In the genomic region with DNA sequence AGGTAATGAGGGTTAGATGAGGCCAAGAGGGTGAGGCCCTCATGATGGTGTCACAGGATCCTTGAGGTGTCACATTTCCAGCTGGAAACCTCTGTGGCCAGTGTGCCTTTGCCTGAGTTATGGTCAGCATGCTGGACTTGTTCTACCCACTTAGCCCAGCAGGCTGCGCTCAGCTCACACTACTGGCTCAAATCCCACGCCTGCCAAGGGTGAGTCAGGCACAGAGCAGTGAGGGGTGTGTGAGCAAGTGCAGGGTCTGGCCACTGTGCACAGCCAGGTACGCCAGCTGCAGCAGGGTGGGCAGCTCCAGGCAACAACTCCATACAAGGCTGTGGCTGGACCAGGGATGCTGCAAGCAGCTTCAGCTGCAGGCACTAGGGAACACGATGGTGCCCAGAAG, we compare ENCODE assay signal across 8 cellular contexts.
DNase-seq lines count a peak whose midpoint lies in the region; ATAC-seq and TF ChIP-seq lines count a peak whose summit lies in the region.

No MANE protein-coding gene starts in this region.

- WGBS in upper lobe of left lung, 2 donors: 60 to 69% methylated on average over 1 to 4 of the region's 4 CpGs

- no peaks in the 10 kb centered on the region for H3K4me1 ChIP-seq in upper lobe of left lung

- no peak overlapping the region for H3K4me3 ChIP-seq in upper lobe of left lung

- H3K27ac Mint-ChIP-seq in CD4-positive, alpha-beta T cell: no peak overlapping the region

- peak; percentile 84 for DNase-seq in SK-MEL-5 (ENCODE audit: low read depth, low spot score)
- DNase-seq in iPS DF 4.7 (ENCODE audit: extremely low read depth, low spot score): peak; percentile 49
- DNase-seq in upper lobe of left lung: peak in 1 of 2 donors; percentile 23
- DNase-seq in activated effector memory CD4-positive, alpha-beta T cell treated with Interleukin-2 at 50 U/mL for 16 hours: no peak
- no peak for DNase-seq in CD4-positive, alpha-beta T cell

- no peaks in the 10 kb centered on the region for H3K4me1 Mint-ChIP-seq in CD4-positive, alpha-beta T cell (ENCODE audit: low read depth)

- intact Hi-C loops in CD4-positive, alpha-beta T cell (cut with DNase I, micrococcal nuclease): no loop called here

- no peaks in the 10 kb centered on the region for H3K27me3 ChIP-seq in upper lobe of left lung
- no peaks in the 10 kb centered on the region for H3K27me3 ChIP-seq in CD4-positive, alpha-beta T cell (ENCODE audit: control insufficient read depth, insufficient read depth, low read length)

- peak; percentile 68 for ATAC-seq in GM18868 (IDR thresholded peaks at IDR 0.05; ENCODE audit: unreplicated experiment)
- peak; percentile 54 to 61 for ATAC-seq in upper lobe of left lung (ENCODE audit: low FRiP score in 2 of 2)
- no peak for ATAC-seq in GM21447 (IDR thresholded peaks at IDR 0.05; ENCODE audit: unreplicated experiment)
- no peak for ATAC-seq in CD4-positive, alpha-beta T cell (ENCODE audit: poor library complexity)

- no peaks in the 10 kb centered on the region for H3K9me3 Mint-ChIP-seq in CD4-positive, alpha-beta T cell

- no peak overlapping the region for H3K4me3 Mint-ChIP-seq in CD4-positive, alpha-beta T cell

- CTCF ChIA-PET in CD4-positive, alpha-beta T cell (lab: Charles Lee): no interaction called here

- no peak for TF ChIP-seq POLR2A in upper lobe of left lung (IDR thresholded peaks at IDR 0.05)

- in situ Hi-C loops in SK-MEL-5 (cut with HindIII; ENCODE audit: low pct_unique_long_range_greater_than_20kb, low sequenced_read_pairs): no loop called here

- no peaks in the 10 kb centered on the region for H3K9me3 ChIP-seq in upper lobe of left lung
- H3K9me3 ChIP-seq in CD4-positive, alpha-beta T cell (ENCODE audit: control insufficient read depth, low read length): no peaks in the 10 kb centered on the region

- TF ChIP-seq EP300 in upper lobe of left lung (IDR thresholded peaks at IDR 0.05): no peak

- no peaks in the 10 kb centered on the region for H3K27me3 Mint-ChIP-seq in CD4-positive, alpha-beta T cell

- TF ChIP-seq CTCF in 22Rv1 (IDR thresholded peaks at IDR 0.05): peak; percentile 26
- TF ChIP-seq CTCF in upper lobe of left lung (IDR thresholded peaks at IDR 0.05): peak in 4 of 6 experiments; percentile 13 to 42 (median 23)
- TF ChIP-seq CTCF in CD4-positive, alpha-beta T cell (IDR thresholded peaks at IDR 0.05): no peak

- H3K36me3 ChIP-seq in upper lobe of left lung: no peaks in the 10 kb centered on the region

- H3K27ac ChIP-seq in 22Rv1: no peak overlapping the region
- no peak overlapping the region for H3K27ac ChIP-seq in upper lobe of left lung
- no peak overlapping the region for H3K27ac ChIP-seq in CD4-positive, alpha-beta T cell (ENCODE audit: low read depth, low read length)

- H3K36me3 Mint-ChIP-seq in CD4-positive, alpha-beta T cell (ENCODE audit: low read depth): no peaks in the 10 kb centered on the region

- POLR2A ChIA-PET in CD4-positive, alpha-beta T cell (lab: Charles Lee): no interaction called here

Comparison
In these comparisons a context has a peak if more than half of its experiments do, and no peak if none do; other contexts are left out.
1. ATAC-seq: peak in GM18868 (single experiment) and upper lobe of left lung (2 of 2); none in GM21447 (single experiment) and CD4-positive, alpha-beta T cell (single experiment).
2. DNase-seq: peak in SK-MEL-5 (single experiment) and iPS DF 4.7 (single experiment); none in activated effector memory CD4-positive, alpha-beta T cell treated with Interleukin-2 at 50 U/mL for 16 hours (single experiment) and CD4-positive, alpha-beta T cell (0 of 10).